8 cellular contexts compared by ENCODE assay signal in the genomic region with DNA sequence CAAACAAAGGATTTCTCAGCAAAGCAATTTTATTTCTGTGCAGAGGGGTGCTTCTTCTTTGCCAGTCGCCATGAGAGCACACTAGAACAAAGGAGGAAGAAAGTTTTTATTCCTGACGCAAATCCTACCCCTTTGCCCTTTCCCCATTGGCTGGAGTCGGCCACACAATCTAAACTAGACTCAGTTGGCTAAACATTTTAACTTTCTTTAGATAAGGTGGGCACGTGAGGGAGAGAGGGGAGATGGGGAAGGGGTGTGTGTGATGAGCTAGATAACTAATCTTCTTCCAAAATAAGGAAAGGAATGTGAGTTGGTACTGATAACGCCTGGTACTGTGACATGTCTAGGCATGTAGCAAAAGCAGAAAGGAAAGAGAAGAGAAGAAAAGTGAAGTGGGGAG. TPM values are rescaled to one million over a fixed set of nuclear protein-coding genes. Genes with fewer than 3 reads are reported as not detected.
DNase-seq lines count a peak whose midpoint lies in the region; ATAC-seq and TF ChIP-seq lines count a peak whose summit lies in the region.

No MANE protein-coding gene starts in this region.

- no peaks in the 10 kb centered on the region for H3K36me3 ChIP-seq in CD8-positive, alpha-beta T cell (ENCODE audit: insufficient read depth, low read length)
- H3K36me3 ChIP-seq in OCI-LY7 (ENCODE audit: insufficient read depth, low read length) (peaks cover 3% of the 10 kb centered on the region; the same call in 1 of the 2 replicates), esophagus (ENCODE audit: control insufficient read depth in 2 of 2, insufficient read depth in 2 of 2, low read length in 1 of 2) (no peaks in the 10 kb centered on the region), neutrophil (no peaks in the 10 kb centered on the region)

- no peaks in the 10 kb centered on the region for H3K9me2 ChIP-seq in OCI-LY7 (ENCODE audit: insufficient read depth, low read length)

- H3K4me2 ChIP-seq in OCI-LY7 (ENCODE audit: low read length): peak overlapping the region; percentile 85

- no peaks in the 10 kb centered on the region for H4K20me1 ChIP-seq in OCI-LY7 (ENCODE audit: insufficient read depth, low read length)

- 5 to 10% methylated on average over 5 of the region's 5 CpGs for WGBS in esophagus, 2 donors

- no peak for ATAC-seq in CD8-positive, alpha-beta T cell
- no peak for ATAC-seq in GM19395 (IDR thresholded peaks at IDR 0.05; ENCODE audit: unreplicated experiment)

- peaks cover 34% of the 10 kb centered on the region for H3K4me1 ChIP-seq in CD8-positive, alpha-beta T cell (ENCODE audit: insufficient read depth, low read length)
- H3K4me1 ChIP-seq in OCI-LY7 (ENCODE audit: insufficient read depth, low read length, poor library complexity, severe bottlenecking) (peaks cover 21% of the 10 kb centered on the region), esophagus (ENCODE audit: control insufficient read depth in 2 of 2, insufficient read depth in 2 of 2, low read length in 1 of 2) (no peaks in the 10 kb centered on the region), neutrophil (ENCODE audit: control insufficient read depth in 1 of 2, insufficient read depth in 1 of 2, low read depth in 1 of 2, low read length in 1 of 2) (peaks cover 42 to 43% of the 10 kb centered on the region in 2 experiments)

- H3K4me3 Mint-ChIP-seq in CD8-positive, alpha-beta T cell: peak overlapping the region; percentile 97

- H3K4me3 ChIP-seq in CD8-positive, alpha-beta T cell (ENCODE audit: low read depth, low read length): peak overlapping the region; percentile 52
- H3K4me3 ChIP-seq in OCI-LY7 (ENCODE audit: low read depth, low read length, poor library complexity, severe bottlenecking) (peak overlapping the region; percentile 72), esophagus (ENCODE audit: low read depth in 1 of 2, low read length in 2 of 2) (peak overlapping the region; percentile 36 to 54), neutrophil (ENCODE audit: low read depth in 1 of 2, low read length in 1 of 2) (peak overlapping the region; percentile 53 to 73)

- no peaks in the 10 kb centered on the region for H3K9me3 ChIP-seq in CD8-positive, alpha-beta T cell (ENCODE audit: low read length)
- H3K9me3 ChIP-seq in OCI-LY7 (ENCODE audit: low read length) (no peaks in the 10 kb centered on the region), esophagus (ENCODE audit: control insufficient read depth in 2 of 2, insufficient read depth in 1 of 2, low read depth in 1 of 2, low read length in 1 of 2) (no peaks in the 10 kb centered on the region), neutrophil (no peaks in the 10 kb centered on the region)

- H3K27ac ChIP-seq in CD8-positive, alpha-beta T cell (ENCODE audit: low read depth, low read length): peak overlapping the region; percentile 72
- H3K27ac ChIP-seq in OCI-LY7 (ENCODE audit: low read depth, low read length, poor library complexity, severe bottlenecking) (peak overlapping the region; percentile 89), esophagus (ENCODE audit: low read depth in 2 of 2, low read length in 1 of 2) (peak overlapping the region; percentile 83 to 96), neutrophil (peak overlapping the region; percentile 84)

- no peak for TF ChIP-seq CTCF in CD8-positive, alpha-beta T cell (IDR thresholded peaks at IDR 0.05)
- no peak for TF ChIP-seq CTCF in OCI-LY7 (conservative IDR thresholded peaks at IDR 0.05; ENCODE audit: low read length)
- no peak for TF ChIP-seq CTCF in neutrophil (IDR thresholded peaks at IDR 0.05)

- H3K4me1 Mint-ChIP-seq in CD8-positive, alpha-beta T cell (ENCODE audit: low read depth): peaks cover 57% of the 10 kb centered on the region

- no peak for DNase-seq in CD8-positive, alpha-beta T cell
- DNase-seq in OCI-LY7 (ENCODE audit: low spot score) (no peak), NCI-H2029 (lab: John Stamatoyannopoulos, UW) (no peak)
- no peak for DNase-seq in stimulated activated CD4-positive, alpha-beta T cell treated with anti-CD3 and anti-CD28 coated beads, Interleukin-4, amount 100 ng/mL, for 4 hours
- no peak for DNase-seq in activated CD4-positive, CD25-positive, alpha-beta regulatory T cell treated with anti-CD3 and anti-CD28 coated beads, Interleukin-2, amount 50 U/mL, for 72 hours

- H3K27me3 Mint-ChIP-seq in CD8-positive, alpha-beta T cell (ENCODE audit: low read depth): no peaks in the 10 kb centered on the region

- H3K36me3 Mint-ChIP-seq in CD8-positive, alpha-beta T cell: peaks cover 43% of the 10 kb centered on the region

- CTCF ChIA-PET in CD8-positive, alpha-beta T cell (lab: Charles Lee): interaction anchor here (0.7 to 2.2 kb wide), 4 partner anchors 11 to 193 kb away, joined by 3 to 6 read pairs (median 4); no protein-coding TSS in a partner anchor
- CTCF ChIA-PET in OCI-LY7 (lab: Charles Lee; ENCODE audit: unreplicated experiment): no interaction called here

- H3K79me2 ChIP-seq in OCI-LY7 (ENCODE audit: insufficient read depth, low read depth, low read length): peaks cover 26% of the 10 kb centered on the region; the same call in 1 of the 2 replicates

- intact Hi-C loops in CD8-positive, alpha-beta T cell (cut with DNase I, micrococcal nuclease): no loop called here
- intact Hi-C loops in OCI-LY7 (cut with micrococcal nuclease; ENCODE audit: unreplicated experiment): no loop called here

- no TSS peak for BruUV-seq in OCI-LY7 (replicated peaks; lab: Mats Ljungman, UMichigan)

- no peaks in the 10 kb centered on the region for H3K27me3 ChIP-seq in CD8-positive, alpha-beta T cell (ENCODE audit: insufficient read depth, low read length)
- H3K27me3 ChIP-seq in esophagus (ENCODE audit: control insufficient read depth in 1 of 2, insufficient read depth in 2 of 2, low read length in 2 of 2) (no peaks in the 10 kb centered on the region), neutrophil (no peaks in the 10 kb centered on the region)

- no peaks in the 10 kb centered on the region for H3K9me3 Mint-ChIP-seq in CD8-positive, alpha-beta T cell

- peak overlapping the region; percentile 98 for H3K27ac Mint-ChIP-seq in CD8-positive, alpha-beta T cell

- POLR2A ChIA-PET in CD8-positive, alpha-beta T cell (lab: Charles Lee): interaction anchor here (0.7 to 1.7 kb wide), 2 partner anchors 10 to 12 kb away, joined by 3 to 8 read pairs; no protein-coding TSS in a partner anchor
- POLR2A ChIA-PET in OCI-LY7 (lab: Charles Lee): interaction anchor here (1.1 to 4.9 kb wide), 5 partner anchors 11 to 66 kb away, joined by 3 to 26 read pairs (median 6); partner anchors contain the start of gene TRIM34

- H2AFZ ChIP-seq in OCI-LY7 (ENCODE audit: low read length): peak overlapping the region; percentile 73; the same call in 1 of the 2 replicates

RNA-seq across cellular contexts. Expression of gene TRIM22, which starts 0.6 kb away (rescaled TPM):
- 100 to 1,000 TPM; 190 to 192 TPM for total RNA-seq in CD8-positive, alpha-beta T cell
- 28.5 and 42.7 TPM in 2 replicates for total RNA-seq in OCI-LY7 (2014; rRNA removed; shearing (Covaris generic))
- total RNA-seq in OCI-LY7 (2022): 41.6 and 49.7 TPM in 2 replicates
- polyA plus RNA-seq in esophagus: 10 to 100 TPM; 13.4 to 18.3 TPM

RNA-seq across cellular contexts. Expression of gene TRIM5, which starts 5.3 kb away (rescaled TPM):
- total RNA-seq in CD8-positive, alpha-beta T cell: 1 to 10 TPM; 3.8 to 6.0 TPM
- 16.6 and 19.6 TPM in 2 replicates for total RNA-seq in OCI-LY7 (2014; rRNA removed; shearing (Covaris generic))
- 22.5 and 25.5 TPM in 2 replicates for total RNA-seq in OCI-LY7 (2022)
- 1 to 10 TPM; 5.8 to 6.7 TPM for polyA plus RNA-seq in esophagus

RNA-seq across cellular contexts. Expression of gene OR56B1, which starts 46.0 kb away (rescaled TPM):
- not detected for total RNA-seq in CD8-positive, alpha-beta T cell
- total RNA-seq in OCI-LY7 (2014; rRNA removed; shearing (Covaris generic)): 0.06 TPM in 1 of 2 replicates, not detected in the other
- not detected in 2 replicates for total RNA-seq in OCI-LY7 (2022)
- polyA plus RNA-seq in esophagus: not detected
